ENCODE assay signal across 1 cellular context in genomic region chr6:3210024-3210610, GRCh38.
A peak's percentile ranks its signal among the peaks of the same experiment; 100 is the strongest.
TF ChIP-seq lines count a peak whose summit lies in the region.

No MANE protein-coding gene starts in this region.

TF ChIP-seq in K562, 482 proteins besides CTCF, POLR2A, EP300 and RAD21:
- TF ChIP-seq ZZZ3 (IDR thresholded peaks at IDR 0.05) (no peak), ZBTB11 (CRISPR knock-in tag; IDR thresholded peaks at IDR 0.05) (peak in 1 of 3 experiments; percentile 6; a peak in 1 of 6 replicates)
